19 cellular contexts compared by ENCODE assay signal in genomic region chr1:240906477-240906876, GRCh38.
DNase-seq lines count a peak whose midpoint lies in the region; ATAC-seq, FAIRE-seq and TF ChIP-seq lines count a peak whose summit lies in the region.
"Had no signal": no experiment of that assay in that cellular context is flagged by ENCODE, and none has a peak within 500 bp of the region (broad histone marks: within the 10 kb centered on the region; RNA-seq: fewer than 3 reads in every experiment).

No MANE protein-coding gene starts in this region.

- BruUV-seq in Calu3 (replicated peaks; lab: Mats Ljungman, UMichigan) (no TSS peak), endothelial cell of umbilical vein (replicated peaks; lab: Mats Ljungman, UMichigan) (no TSS peak)

- peak overlapping the region; percentile 42; the same call in 1 of the 2 replicates for H3K4me2 ChIP-seq in OCI-LY1 (ENCODE audit: low read length)
- H3K4me2 ChIP-seq in endothelial cell of umbilical vein (ENCODE audit: insufficient read depth, low read length) = no peak overlapping the region
- H3K4me2 ChIP-seq: GM23338 had no signal

- H3K36me3 ChIP-seq in HEK293 (ENCODE audit: control insufficient read depth in 2 of 2, insufficient read depth in 1 of 2, low read length in 2 of 2) (no peaks in the 10 kb centered on the region), OCI-LY1 (ENCODE audit: insufficient read depth, low read length) (peaks cover 2% of the 10 kb centered on the region; the same call in 1 of the 2 replicates), endothelial cell of umbilical vein (ENCODE audit: control insufficient read depth in 2 of 2, extremely low read depth in 1 of 2, insufficient read depth in 2 of 2, low read length in 2 of 2) (no peaks in the 10 kb centered on the region)
- H3K36me3 ChIP-seq: esophagus squamous epithelium, Peyer's patch, right atrium auricular region, WERI-Rb-1 had no signal

- H3K36me3 Mint-ChIP-seq in Calu3 (ENCODE audit: insufficient read depth, unreplicated experiment) = no peaks in the 10 kb centered on the region

- H3K27me3 ChIP-seq in OCI-LY1 (ENCODE audit: insufficient read depth, low read length) = no peaks in the 10 kb centered on the region
- H3K27me3 ChIP-seq in endothelial cell of umbilical vein (ENCODE audit: control insufficient read depth in 2 of 2, insufficient read depth in 2 of 2, low read length in 2 of 2) = no peaks in the 10 kb centered on the region
- H3K27me3 ChIP-seq: esophagus squamous epithelium, Peyer's patch, right atrium auricular region had no signal

- H3K9me3 ChIP-seq in HEK293 (ENCODE audit: control insufficient read depth, insufficient read depth, low read depth, low read length) (no peaks in the 10 kb centered on the region), OCI-LY1 (ENCODE audit: low read length) (peaks cover 4% of the 10 kb centered on the region), endothelial cell of umbilical vein (replicated peaks; ENCODE audit: control insufficient read depth, insufficient read depth, low read length) (no peaks in the 10 kb centered on the region)
- H3K9me3 ChIP-seq: Peyer's patch, right atrium auricular region had no signal

- dilution Hi-C loops in endothelial cell of umbilical vein (cut with MboI; ENCODE audit: extremely low pct_ligation_motif_present, low sequenced_read_pairs) = no loop called here

- ATAC-seq in stimulated activated naive CD8-positive, alpha-beta T cell treated with anti-CD3 and anti-CD28 coated beads, Interleukin-15, amount 100 ng/mL, for 72 hours = no peak
- ATAC-seq: activated T-helper 17 cell treated with anti-CD3 and anti-CD28 coated beads, Interleukin-2, amount 50 U/mL, for 72 hours; GM23338 had no signal

- peaks cover 9% of the 10 kb centered on the region for H3K9me3 Mint-ChIP-seq in Calu3 (ENCODE audit: low read depth, unreplicated experiment)
- H3K9me3 Mint-ChIP-seq in stimulated activated naive CD8-positive, alpha-beta T cell treated with anti-CD3 and anti-CD28 coated beads, Interleukin-15, amount 100 ng/mL, for 72 hours = peaks cover 5 to 6% of the 10 kb centered on the region in 2 donors
- H3K9me3 Mint-ChIP-seq: activated T-helper 17 cell treated with anti-CD3 and anti-CD28 coated beads, Interleukin-2, amount 50 U/mL, for 72 hours had no signal

- no peak overlapping the region for H3K9ac ChIP-seq in OCI-LY1 (ENCODE audit: low read length)
- no peak overlapping the region for H3K9ac ChIP-seq in endothelial cell of umbilical vein (replicated peaks; ENCODE audit: extremely low read depth, insufficient read depth, low read length)

- no peak overlapping the region for H3K27ac Mint-ChIP-seq in Calu3 (ENCODE audit: unreplicated experiment)
- no peak overlapping the region for H3K27ac Mint-ChIP-seq in stimulated activated naive CD8-positive, alpha-beta T cell treated with anti-CD3 and anti-CD28 coated beads, Interleukin-15, amount 100 ng/mL, for 72 hours
- H3K27ac Mint-ChIP-seq: activated T-helper 17 cell treated with anti-CD3 and anti-CD28 coated beads, Interleukin-2, amount 50 U/mL, for 72 hours; B cell; dendritic cell treated with granulocyte-macrophage colony-stimulating factor and Interleukin-4, amounts not matched to agents 40 ng/mL and 50 ng/mL, for 4 days; GM23338 had no signal

- H3K4me3 ChIP-seq in HEK293 (ENCODE audit: low read depth, low read length) = no peak overlapping the region
- no peak overlapping the region for H3K4me3 ChIP-seq in OCI-LY1 (ENCODE audit: low read depth, low read length, poor library complexity, severe bottlenecking)
- no peak overlapping the region for H3K4me3 ChIP-seq in endothelial cell of umbilical vein (replicated peaks in 1 of 3; ENCODE audit: insufficient read depth in 1 of 3, low read depth in 1 of 3, low read length in 3 of 3)
- H3K4me3 ChIP-seq: esophagus squamous epithelium, GM23338, Peyer's patch, right atrium auricular region had no signal

- FAIRE-seq in endothelial cell of umbilical vein (lab: Jason Lieb, UNC) = peak; percentile 12

- H3K9me1 ChIP-seq in endothelial cell of umbilical vein (replicated peaks; ENCODE audit: control insufficient read depth, extremely low read depth, insufficient read depth, low read length) = no peaks in the 10 kb centered on the region

- peak; percentile 12 for DNase-seq in Calu3
- DNase-seq in endothelial cell of umbilical vein (ENCODE audit: low read depth, low spot score) = peak; percentile 37
- DNase-seq in stimulated activated naive CD8-positive, alpha-beta T cell treated with anti-CD3 and anti-CD28 coated beads, Interleukin-15, amount 100 ng/mL, for 72 hours = no peak
- DNase-seq in activated CD8-positive, alpha-beta memory T cell treated with anti-CD3 and anti-CD28 coated beads for 24 hours = no peak
- no peak for DNase-seq in HCEC 1CT
- DNase-seq in NCI-H524 treated with DMSO at 0.1 percent for 48 hours (lab: John Stamatoyannopoulos, UW) = no peak
- DNase-seq: esophagus squamous epithelium; head of caudate nucleus; islet precursor cell; stimulated activated CD4-positive, alpha-beta T cell treated with anti-CD3 and anti-CD28 coated beads, Interleukin-2, amount 100 ng/mL, for 24 hours; WERI-Rb-1 had no signal

- H3K27me3 Mint-ChIP-seq in Calu3 (ENCODE audit: unreplicated experiment) = no peaks in the 10 kb centered on the region
- no peaks in the 10 kb centered on the region for H3K27me3 Mint-ChIP-seq in stimulated activated naive CD8-positive, alpha-beta T cell treated with anti-CD3 and anti-CD28 coated beads, Interleukin-15, amount 100 ng/mL, for 72 hours
- H3K27me3 Mint-ChIP-seq: B cell; dendritic cell treated with granulocyte-macrophage colony-stimulating factor and Interleukin-4, amounts not matched to agents 40 ng/mL and 50 ng/mL, for 4 days had no signal

- H3K4me1 ChIP-seq in HEK293 (ENCODE audit: control insufficient read depth, insufficient read depth, low read length) = no peaks in the 10 kb centered on the region
- peaks cover 53% of the 10 kb centered on the region for H3K4me1 ChIP-seq in OCI-LY1 (ENCODE audit: insufficient read depth, low read length, severe bottlenecking)
- H3K4me1 ChIP-seq in endothelial cell of umbilical vein (ENCODE audit: control insufficient read depth, extremely low read depth, insufficient read depth, low read length) = no peaks in the 10 kb centered on the region
- H3K4me1 ChIP-seq: esophagus squamous epithelium, Peyer's patch, right atrium auricular region had no signal

- CTCF ChIA-PET in Calu3 (lab: Charles Lee) (no interaction called here), HEK293 (lab: Yijun Ruan, JAX) (interaction anchor here (0.6 to 1.1 kb wide), 2 partner anchors 19 to 300 kb away, joined by 6 read pairs; no protein-coding TSS in a partner anchor), endothelial cell of umbilical vein (lab: Charles Lee) (interaction anchor here (0.6 to 1.0 kb wide), 2 partner anchors 15 to 175 kb away, joined by 3 read pairs; no protein-coding TSS in a partner anchor)

- H2AFZ ChIP-seq in OCI-LY1 (ENCODE audit: low read length) = peak overlapping the region; percentile 54; the same call in 1 of the 2 replicates
- H2AFZ ChIP-seq in endothelial cell of umbilical vein (ENCODE audit: low read depth, low read length) = no peak overlapping the region
- H2AFZ ChIP-seq: GM23338 had no signal

- no peak for TF ChIP-seq POLR2A in endothelial cell of umbilical vein (IDR thresholded peaks at IDR 0.05; ENCODE audit: low read depth, low read length)

- H3K27ac ChIP-seq in HEK293 (ENCODE audit: extremely low read depth, low read depth, low read length) (no peak overlapping the region), OCI-LY1 (ENCODE audit: low read depth, low read length, poor library complexity, severe bottlenecking) (peak overlapping the region; percentile 82), endothelial cell of umbilical vein (ENCODE audit: insufficient read depth, low read depth, low read length) (no peak overlapping the region)
- H3K27ac ChIP-seq: esophagus squamous epithelium, Peyer's patch, right atrium auricular region, WERI-Rb-1 had no signal

- H4K20me1 ChIP-seq in OCI-LY1 (ENCODE audit: insufficient read depth, low read length) = no peaks in the 10 kb centered on the region
- H4K20me1 ChIP-seq in endothelial cell of umbilical vein (replicated peaks; ENCODE audit: control insufficient read depth, extremely low read depth, insufficient read depth, low read length) = no peaks in the 10 kb centered on the region

- intact Hi-C loops in Calu3 (cut with micrococcal nuclease; ENCODE audit: unreplicated experiment) = no loop called here
- intact Hi-C loops in endothelial cell of umbilical vein (cut with micrococcal nuclease) = loop anchor here (1.0 kb wide), 1 partner anchor 20 kb away; no protein-coding TSS in a partner anchor

- no peaks in the 10 kb centered on the region for H3K9me2 ChIP-seq in OCI-LY1 (ENCODE audit: low read depth, low read length)

- no peak overlapping the region for H3K4me3 Mint-ChIP-seq in Calu3 (ENCODE audit: low read depth, unreplicated experiment)
- H3K4me3 Mint-ChIP-seq in stimulated activated naive CD8-positive, alpha-beta T cell treated with anti-CD3 and anti-CD28 coated beads, Interleukin-15, amount 100 ng/mL, for 72 hours = no peak overlapping the region
- H3K4me3 Mint-ChIP-seq: activated T-helper 17 cell treated with anti-CD3 and anti-CD28 coated beads, Interleukin-2, amount 50 U/mL, for 72 hours; B cell; dendritic cell treated with granulocyte-macrophage colony-stimulating factor and Interleukin-4, amounts not matched to agents 40 ng/mL and 50 ng/mL, for 4 days; GM23338 had no signal

- TF ChIP-seq CTCF in Calu3 (IDR thresholded peaks at IDR 0.05; ENCODE audit: unreplicated experiment) (no peak), HEK293 (tag by site-specific recombination; IDR thresholded peaks at IDR 0.05) (no peak), OCI-LY1 (IDR thresholded peaks at IDR 0.05; ENCODE audit: low read length) (no peak), endothelial cell of umbilical vein (IDR thresholded peaks at IDR 0.05; ENCODE audit: extremely low read depth in 1 of 2, insufficient read depth in 1 of 2, low read depth in 1 of 2, low read length in 2 of 2) (no peak)

- H3K79me2 ChIP-seq in OCI-LY1 (ENCODE audit: insufficient read depth, low read length) = no peaks in the 10 kb centered on the region
- H3K79me2 ChIP-seq in endothelial cell of umbilical vein (ENCODE audit: control insufficient read depth, insufficient read depth, low read length) = no peaks in the 10 kb centered on the region

- no peaks in the 10 kb centered on the region for H3F3A ChIP-seq in OCI-LY1 (ENCODE audit: insufficient read depth, low read length)

- POLR2A ChIA-PET in HEK293 (lab: Yijun Ruan, JAX) (no interaction called here), endothelial cell of umbilical vein (lab: Charles Lee) (no interaction called here)

- H3K4me1 Mint-ChIP-seq in Calu3 (ENCODE audit: low read depth, unreplicated experiment) = no peaks in the 10 kb centered on the region
- no peaks in the 10 kb centered on the region for H3K4me1 Mint-ChIP-seq in stimulated activated naive CD8-positive, alpha-beta T cell treated with anti-CD3 and anti-CD28 coated beads, Interleukin-15, amount 100 ng/mL, for 72 hours
- H3K4me1 Mint-ChIP-seq: activated T-helper 17 cell treated with anti-CD3 and anti-CD28 coated beads, Interleukin-2, amount 50 U/mL, for 72 hours had no signal

TF ChIP-seq in HEK293, 187 proteins besides CTCF, POLR2A, EP300 and RAD21 (continues in another document):
- peak; percentile 57; the same call in 1 of the 2 replicates for TF ChIP-seq SCRT2 (tag by site-specific recombination; IDR thresholded peaks at IDR 0.05)

TF ChIP-seq in endothelial cell of umbilical vein, 7 proteins besides CTCF, POLR2A, EP300 and RAD21 (continues in another document):
- TF ChIP-seq GATA2 (IDR thresholded peaks at IDR 0.05; ENCODE audit: insufficient read depth, insufficient read length, low read depth, low read length) = no peak

Comparison
In these comparisons a context has a peak if more than half of its experiments do, and no peak if none do; other contexts are left out.
1. DNase-seq: peak in Calu3 (single experiment) and endothelial cell of umbilical vein (single experiment); none in stimulated activated naive CD8-positive, alpha-beta T cell treated with anti-CD3 and anti-CD28 coated beads, Interleukin-15, amount 100 ng/mL, for 72 hours (0 of 2), activated CD8-positive, alpha-beta memory T cell treated with anti-CD3 and anti-CD28 coated beads for 24 hours (single experiment), HCEC 1CT (single experiment) and NCI-H524 treated with DMSO at 0.1 percent for 48 hours (single experiment).